2 cellular contexts compared by ENCODE assay signal in genomic region chr10:70779685-70780369, GRCh38.
TF ChIP-seq lines count a peak whose summit lies in the region.

No MANE protein-coding gene starts in this region.

TF ChIP-seq in GM23338, 12 proteins besides CTCF, POLR2A, EP300 and RAD21 (continued from another document):
- TF ChIP-seq ZNF462 (CRISPR knock-in tag; IDR thresholded peaks at IDR 0.05) (no peak), ZNF331 (CRISPR knock-in tag; IDR thresholded peaks at IDR 0.05; ENCODE audit: low read depth) (no peak), EZH2phosphoT487 (IDR thresholded peaks at IDR 0.05; ENCODE audit: unreplicated experiment) (no peak), STAT1 (IDR thresholded peaks at IDR 0.05; ENCODE audit: unreplicated experiment) (no peak), POLR2AphosphoS5 (IDR thresholded peaks at IDR 0.05; ENCODE audit: low read depth) (no peak), CREB1 (CRISPR knock-in tag; IDR thresholded peaks at IDR 0.05; ENCODE audit: low read depth) (no peak), JUNB (IDR thresholded peaks at IDR 0.05; ENCODE audit: unreplicated experiment) (no peak), ZNF114 (CRISPR knock-in tag; IDR thresholded peaks at IDR 0.05) (no peak), ETS1 (IDR thresholded peaks at IDR 0.05) (no peak)

TF ChIP-seq in WTC11, 78 proteins besides CTCF, POLR2A, EP300 and RAD21 (continued from another document):
- TF ChIP-seq AFF4 (CRISPR knock-in tag; IDR thresholded peaks at IDR 0.05; ENCODE audit: borderline replicate concordance) = no peak
- TF ChIP-seq FOXJ3 (CRISPR knock-in tag; IDR thresholded peaks at IDR 0.05; ENCODE audit: borderline replicate concordance) = no peak
- TF ChIP-seq ATF6 (CRISPR knock-in tag; IDR thresholded peaks at IDR 0.05) = no peak
- TF ChIP-seq SP1 (CRISPR knock-in tag; conservative IDR thresholded peaks at IDR 0.05) = no peak
- no peak for TF ChIP-seq SMAD4 (CRISPR knock-in tag; IDR thresholded peaks at IDR 0.05)
- no peak for TF ChIP-seq GABPB1 (CRISPR knock-in tag; IDR thresholded peaks at IDR 0.05)
TF ChIP-seq in WTC11: peak in this region for 0.
